Comparison of ENCODE assay signal across 36 cellular contexts in genomic region chr1:244158039-244158438, GRCh38.
DNase-seq lines count a peak whose midpoint lies in the region; ATAC-seq, FAIRE-seq and TF ChIP-seq lines count a peak whose summit lies in the region.
"Had no signal": no experiment of that assay in that cellular context is flagged by ENCODE, and none has a peak within 500 bp of the region (broad histone marks: within the 10 kb centered on the region; RNA-seq: fewer than 3 reads in every experiment).

No MANE protein-coding gene starts in this region.

- POLR2A ChIA-PET in SK-N-SH (lab: Yijun Ruan, JAX) = no interaction called here
- POLR2A ChIA-PET in K562 (lab: Yijun Ruan, JAX) = no interaction called here
- POLR2A ChIA-PET in activated CD4-positive, alpha-beta T cell treated with anti-CD3 and anti-CD28 coated beads for 36 hours (lab: Charles Lee) = no interaction called here
- POLR2A ChIA-PET in activated CD8-positive, alpha-beta T cell treated with anti-CD3 and anti-CD28 coated beads, Interleukin-2, amount 10 ng/mL, durations not matched to agents 7 days and 5 days (lab: Charles Lee) = no interaction called here

- FAIRE-seq in K562 (lab: Jason Lieb, UNC) = no peak
- FAIRE-seq: A204.1, A549, D721Med had no signal

- H3F3A ChIP-seq in SK-N-SH (replicated peaks; ENCODE audit: insufficient read depth) = peaks cover 10% of the 10 kb centered on the region

- TF ChIP-seq RAD21 in SK-N-SH (IDR thresholded peaks at IDR 0.05; ENCODE audit: low read length) = no peak
- no peak for TF ChIP-seq RAD21 in K562 (CRISPR knock-in tag; conservative IDR thresholded peaks at IDR 0.05 in 1 of 2, IDR thresholded peaks at IDR 0.05 in 1 of 2)

- H4K20me1 ChIP-seq in SK-N-SH (ENCODE audit: insufficient read depth) (no peaks in the 10 kb centered on the region), K562 (replicated peaks; ENCODE audit: control insufficient read depth, insufficient read depth, low read length) (no peaks in the 10 kb centered on the region)
- H4K20me1 ChIP-seq: BLaER1; BLaER1 treated with 17β-estradiol and CSF1 and Interleukin-3, amounts not matched to agents 10 nM and 100 nM had no signal

- in situ Hi-C loops in K562 (cut with MboI) = no loop called here

- H3K4me1 ChIP-seq in SK-N-SH (ENCODE audit: control insufficient read depth in 1 of 2, insufficient read depth in 2 of 2, low read depth in 1 of 2, low read length in 1 of 2) = peaks cover 4 to 9% of the 10 kb centered on the region in 2 experiments
- H3K4me1 ChIP-seq in K562 (replicated peaks in 1 of 2; ENCODE audit: control insufficient read depth in 2 of 2, insufficient read depth in 2 of 2, low read length in 2 of 2) = peaks cover 0 to 6% of the 10 kb centered on the region in 2 experiments; a peak in 1 of 5 replicates
- H3K4me1 ChIP-seq: BE2C had no signal

- H3K79me2 ChIP-seq in SK-N-SH (ENCODE audit: insufficient read depth) (no peaks in the 10 kb centered on the region), K562 (ENCODE audit: control insufficient read depth, insufficient read depth, low read length) (no peaks in the 10 kb centered on the region)

- TF ChIP-seq EP300 in SK-N-SH (IDR thresholded peaks at IDR 0.05; ENCODE audit: borderline replicate concordance in 1 of 2, low read depth in 1 of 2, low read length in 1 of 2) = no peak
- no peak for TF ChIP-seq EP300 in K562 (IDR thresholded peaks at IDR 0.05; ENCODE audit: low read length)

- H3K27me3 ChIP-seq in SK-N-SH (ENCODE audit: insufficient read depth) = no peaks in the 10 kb centered on the region
- peaks cover 16 to 22% of the 10 kb centered on the region in 2 experiments; a peak in 4 of 5 replicates for H3K27me3 ChIP-seq in K562 (ENCODE audit: control insufficient read depth in 2 of 2, insufficient read depth in 2 of 2, low read length in 2 of 2)
- H3K27me3 ChIP-seq: BE2C, BLaER1 had no signal

- H3K4me2 ChIP-seq in SK-N-SH (no peak overlapping the region), K562 (ENCODE audit: insufficient read depth, low read length) (no peak overlapping the region)
- H3K4me2 ChIP-seq: A549, BLaER1 had no signal

- ATAC-seq in SK-N-SH treated with all-trans-retinoic acid at 6 μM for 48 hours = no peak
- ATAC-seq in K562 = no peak
- ATAC-seq in activated CD4-positive, alpha-beta T cell treated with anti-CD3 and anti-CD28 coated beads for 36 hours = no peak
- ATAC-seq in activated CD8-positive, alpha-beta T cell treated with anti-CD3 and anti-CD28 coated beads, Interleukin-2, amount 10 ng/mL, durations not matched to agents 7 days and 5 days = no peak
- ATAC-seq: A549; CD8-positive, alpha-beta T cell had no signal

- intact Hi-C loops in K562 (cut with micrococcal nuclease) = no loop called here
- intact Hi-C loops in activated CD4-positive, alpha-beta T cell treated with anti-CD3 and anti-CD28 coated beads for 36 hours (cut with DNase I, micrococcal nuclease) = no loop called here

- no peak overlapping the region for H3K27ac Mint-ChIP-seq in activated CD4-positive, alpha-beta T cell treated with anti-CD3 and anti-CD28 coated beads for 36 hours
- no peak overlapping the region for H3K27ac Mint-ChIP-seq in activated CD8-positive, alpha-beta T cell treated with anti-CD3 and anti-CD28 coated beads, Interleukin-2, amount 10 ng/mL, durations not matched to agents 7 days and 5 days
- H3K27ac Mint-ChIP-seq: B cell; CD4-positive, alpha-beta memory T cell; CD4-positive, alpha-beta T cell; CD8-positive, alpha-beta T cell had no signal

- H3K9me3 ChIP-seq in SK-N-SH = no peaks in the 10 kb centered on the region
- no peaks in the 10 kb centered on the region for H3K9me3 ChIP-seq in K562 (replicated peaks; ENCODE audit: control insufficient read depth, insufficient read depth, low read depth, low read length)
- H3K9me3 ChIP-seq: A549, BE2C, BLaER1, Caco-2 had no signal

- H3K4me1 Mint-ChIP-seq in activated CD4-positive, alpha-beta T cell treated with anti-CD3 and anti-CD28 coated beads for 36 hours = no peaks in the 10 kb centered on the region
- no peaks in the 10 kb centered on the region for H3K4me1 Mint-ChIP-seq in activated CD8-positive, alpha-beta T cell treated with anti-CD3 and anti-CD28 coated beads, Interleukin-2, amount 10 ng/mL, durations not matched to agents 7 days and 5 days (ENCODE audit: low read depth)
- H3K4me1 Mint-ChIP-seq: CD4-positive, alpha-beta memory T cell; CD4-positive, CD25-positive, alpha-beta regulatory T cell; CD8-positive, alpha-beta memory T cell had no signal

- WGBS in SK-N-SH (ENCODE audit: low lambda C conversion rate) = 96% methylated on average over 2 of the region's 2 CpGs
- 3% methylated on average over 2 of the region's 2 CpGs for WGBS in K562 (ENCODE audit: insufficient coverage, low coverage, missing lambda C conversion rate)

- no peak for TF ChIP-seq POLR2A in K562 (conservative IDR thresholded peaks at IDR 0.05)

- H3K9me2 ChIP-seq in SK-N-SH = no peaks in the 10 kb centered on the region

- H2AFZ ChIP-seq in SK-N-SH (ENCODE audit: low read depth) = no peak overlapping the region
- H2AFZ ChIP-seq in K562 (ENCODE audit: low read depth, low read length) = no peak overlapping the region

- no peaks in the 10 kb centered on the region for H3K9me1 ChIP-seq in K562 (ENCODE audit: control insufficient read depth, insufficient read depth, low read length)

- H3K36me3 ChIP-seq in SK-N-SH (replicated peaks in 1 of 2; ENCODE audit: control insufficient read depth in 1 of 2, insufficient read depth in 2 of 2, low read length in 1 of 2) (no peaks in the 10 kb centered on the region), K562 (ENCODE audit: control insufficient read depth, insufficient read depth, low read length) (no peaks in the 10 kb centered on the region)
- H3K36me3 ChIP-seq: BE2C; BLaER1; BLaER1 treated with 17β-estradiol and CSF1 and Interleukin-3, amounts not matched to agents 10 nM and 100 nM had no signal

- H3K9ac ChIP-seq in SK-N-SH (no peak overlapping the region), K562 (ENCODE audit: insufficient read depth in 1 of 2, low read depth in 2 of 2, low read length in 2 of 2) (no peak overlapping the region)
- H3K9ac ChIP-seq: BLaER1; BLaER1 treated with 17β-estradiol and CSF1 and Interleukin-3, amounts not matched to agents 10 nM and 100 nM had no signal

- TF ChIP-seq CTCF in SK-N-SH (IDR thresholded peaks at IDR 0.05) (no peak), K562 (IDR thresholded peaks at IDR 0.05 in 2 of 3, conservative IDR thresholded peaks at IDR 0.05 in 1 of 3; ENCODE audit: insufficient read depth in 2 of 3, low read depth in 1 of 3, low read length in 3 of 3) (no peak)

- no peak overlapping the region for H3K4me3 Mint-ChIP-seq in activated CD4-positive, alpha-beta T cell treated with anti-CD3 and anti-CD28 coated beads for 36 hours
- no peak overlapping the region for H3K4me3 Mint-ChIP-seq in activated CD8-positive, alpha-beta T cell treated with anti-CD3 and anti-CD28 coated beads, Interleukin-2, amount 10 ng/mL, durations not matched to agents 7 days and 5 days
- H3K4me3 Mint-ChIP-seq: B cell; CD14-positive monocyte; CD4-positive, alpha-beta memory T cell; CD4-positive, alpha-beta T cell; CD4-positive, CD25-positive, alpha-beta regulatory T cell; CD8-positive, alpha-beta memory T cell; CD8-positive, alpha-beta T cell had no signal

- no TSS peak for BruUV-seq in K562 (replicated peaks; lab: Mats Ljungman, UMichigan)

- H3K27ac ChIP-seq in SK-N-SH (ENCODE audit: low read depth in 2 of 2, low read length in 1 of 2) (no peak overlapping the region), K562 (ENCODE audit: extremely low read depth, low read depth, low read length) (no peak overlapping the region)
- H3K27ac ChIP-seq: 22Rv1; A549; BLaER1; BLaER1 treated with 17β-estradiol and CSF1 and Interleukin-3, amounts not matched to agents 10 nM and 100 nM; C4-2B had no signal

- H3K9me3 Mint-ChIP-seq in activated CD4-positive, alpha-beta T cell treated with anti-CD3 and anti-CD28 coated beads for 36 hours (ENCODE audit: low read depth) = no peaks in the 10 kb centered on the region
- no peaks in the 10 kb centered on the region for H3K9me3 Mint-ChIP-seq in activated CD8-positive, alpha-beta T cell treated with anti-CD3 and anti-CD28 coated beads, Interleukin-2, amount 10 ng/mL, durations not matched to agents 7 days and 5 days (ENCODE audit: insufficient read depth)
- H3K9me3 Mint-ChIP-seq: CD4-positive, alpha-beta T cell; CD8-positive, alpha-beta memory T cell; CD8-positive, alpha-beta T cell had no signal

- CTCF ChIA-PET in SK-N-SH (lab: Yijun Ruan, JAX) = no interaction called here
- CTCF ChIA-PET in K562 (lab: Yijun Ruan, JAX; ENCODE audit: low intra/inter-chr PET ratio) = no interaction called here
- CTCF ChIA-PET in activated CD4-positive, alpha-beta T cell treated with anti-CD3 and anti-CD28 coated beads for 36 hours (lab: Charles Lee) = no interaction called here
- CTCF ChIA-PET in activated CD8-positive, alpha-beta T cell treated with anti-CD3 and anti-CD28 coated beads, Interleukin-2, amount 10 ng/mL, durations not matched to agents 7 days and 5 days (lab: Charles Lee) = no interaction called here

- H3K27me3 Mint-ChIP-seq in activated CD4-positive, alpha-beta T cell treated with anti-CD3 and anti-CD28 coated beads for 36 hours = no peaks in the 10 kb centered on the region
- H3K27me3 Mint-ChIP-seq in activated CD8-positive, alpha-beta T cell treated with anti-CD3 and anti-CD28 coated beads, Interleukin-2, amount 10 ng/mL, durations not matched to agents 7 days and 5 days (ENCODE audit: low read depth) = no peaks in the 10 kb centered on the region
- H3K27me3 Mint-ChIP-seq: CD4-positive, alpha-beta memory T cell; CD4-positive, alpha-beta T cell had no signal

- H3K4me3 ChIP-seq in SK-N-SH (ENCODE audit: low read depth in 2 of 2, low read length in 1 of 2) (no peak overlapping the region), K562 (no peak overlapping the region)
- H3K4me3 ChIP-seq: A549; BLaER1; BLaER1 treated with 17β-estradiol and CSF1 and Interleukin-3, amounts not matched to agents 10 nM and 100 nM had no signal

- H3K36me3 Mint-ChIP-seq in activated CD4-positive, alpha-beta T cell treated with anti-CD3 and anti-CD28 coated beads for 36 hours (ENCODE audit: low read depth) = no peaks in the 10 kb centered on the region
- no peaks in the 10 kb centered on the region for H3K36me3 Mint-ChIP-seq in activated CD8-positive, alpha-beta T cell treated with anti-CD3 and anti-CD28 coated beads, Interleukin-2, amount 10 ng/mL, durations not matched to agents 7 days and 5 days (ENCODE audit: low read depth)
- H3K36me3 Mint-ChIP-seq: CD4-positive, alpha-beta memory T cell; CD4-positive, CD25-positive, alpha-beta regulatory T cell; CD8-positive, alpha-beta memory T cell; CD8-positive, alpha-beta T cell had no signal

- DNase-seq in SK-N-SH (no peak), CMK (ENCODE audit: low read depth) (peak; percentile 32), amniotic epithelial cell (ENCODE audit: low read depth) (peak; percentile 3), K562 (ENCODE audit: extremely low read depth in 1 of 4, low spot score in 3 of 4) (no peak), C1 segment of cervical spinal cord (lab: John Stamatoyannopoulos, UW) (no peak)
- no peak for DNase-seq in activated CD4-positive, alpha-beta T cell treated with anti-CD3 and anti-CD28 coated beads for 36 hours
- DNase-seq in activated CD8-positive, alpha-beta T cell treated with anti-CD3 and anti-CD28 coated beads, Interleukin-2, amount 10 ng/mL, durations not matched to agents 7 days and 5 days = no peak
- DNase-seq: 8988T; ACHN; AML-193; BE2C; Caco-2; Calu3; CD4-positive, alpha-beta memory T cell; CD4-positive, alpha-beta T cell; CD4-positive, CD25-positive, alpha-beta regulatory T cell; CD8-positive, alpha-beta memory T cell; CD8-positive, alpha-beta T cell; COR-L47; DMS 273 treated with DMSO at 0.1 percent for 48 hours; DMS153; DMS53; DMS79; DMS79 treated with DMSO at 0.1 percent for 48 hours; DND-41; EL had no signal

Comparison
In these comparisons a context has a peak if more than half of its experiments do, and no peak if none do; other contexts are left out.
1. DNase-seq: peak in CMK (single experiment) and amniotic epithelial cell (single experiment); none in SK-N-SH (single experiment), K562 (0 of 4), C1 segment of cervical spinal cord (0 of 14), activated CD4-positive, alpha-beta T cell treated with anti-CD3 and anti-CD28 coated beads for 36 hours (single experiment) and activated CD8-positive, alpha-beta T cell treated with anti-CD3 and anti-CD28 coated beads, Interleukin-2, amount 10 ng/mL, durations not matched to agents 7 days and 5 days (single experiment).